In the genomic region with DNA sequence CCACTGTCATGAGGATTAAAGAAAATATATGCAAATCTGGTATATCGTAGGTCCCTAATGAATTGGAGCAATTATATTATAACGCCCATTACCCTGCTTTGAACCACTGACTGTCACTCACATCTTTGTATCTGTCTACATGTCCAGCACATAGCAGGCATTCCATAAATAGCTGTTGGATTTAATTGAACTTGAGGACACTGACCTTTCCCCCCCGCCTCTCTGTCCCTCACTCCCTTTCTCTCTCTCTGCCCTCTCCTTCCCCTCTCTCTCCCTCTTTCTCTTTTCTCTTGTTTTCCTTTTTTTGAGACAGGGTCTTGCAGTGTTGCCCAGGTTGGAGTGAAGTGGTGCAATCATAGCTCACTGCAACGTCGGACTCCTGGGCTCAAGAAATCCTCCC, we compare ENCODE assay signal across 25 cellular contexts.
"Had no signal": no experiment of that assay in that cellular context is flagged by ENCODE, and none has a peak within 500 bp of the region (broad histone marks: within the 10 kb centered on the region; RNA-seq: fewer than 3 reads in every experiment).

No MANE protein-coding gene starts in this region.

- H3K27me3 ChIP-seq: neural progenitor cell, ovary, stomach, thyroid gland, tibial nerve, upper lobe of left lung, vagina had no signal

- H3K9me3 ChIP-seq: ovary, psoas muscle, stomach, thoracic aorta, thyroid gland, tibial nerve, upper lobe of left lung, vagina had no signal

- H3K4me2 ChIP-seq: neural progenitor cell had no signal

- H3K36me3 ChIP-seq: neural progenitor cell, ovary, stomach, thoracic aorta, thyroid gland, tibial nerve, upper lobe of left lung, vagina had no signal

- DNase-seq: naive thymus-derived CD4-positive, alpha-beta T cell; natural killer cell; occipital lobe; ovary; posterior cingulate gyrus; psoas muscle; right cardiac atrium; small intestine; stimulated activated CD4-positive, alpha-beta T cell treated with anti-CD3 and anti-CD28 coated beads, Interleukin-15, amount 100 ng/mL, for 24 hours; stimulated activated CD4-positive, alpha-beta T cell treated with anti-CD3 and anti-CD28 coated beads, Interleukin-2, amount 100 ng/mL, for 24 hours; stimulated activated CD4-positive, alpha-beta T cell treated with anti-CD3 and anti-CD28 coated beads, Interleukin-2, amount 100 ng/mL, for 48 hours; stimulated activated CD4-positive, alpha-beta T cell treated with anti-CD3 and anti-CD28 coated beads, Interleukin-4, amount 100 ng/mL, for 24 hours; stimulated activated naive B cell treated with anti-CD40 and anti-IgM and Interleukin-4, amounts not matched to agents 10 μg/mL and 1 μg/mL and 100 μg/mL, for 72 hours; stimulated activated naive CD4-positive, alpha-beta T cell treated with Interleukin-2 at 50 U/mL for 16 hours; stomach; thyroid gland; upper lobe of left lung had no signal

- H2AFZ ChIP-seq: neural progenitor cell, parathyroid adenoma had no signal

- H3K27ac ChIP-seq: neural progenitor cell, ovary, parathyroid adenoma, psoas muscle, stomach, thoracic aorta, thyroid gland, tibial nerve, upper lobe of left lung, vagina had no signal

- ATAC-seq: naive thymus-derived CD4-positive, alpha-beta T cell; natural killer cell; psoas muscle; right cardiac atrium; sciatic nerve; stimulated activated effector memory CD8-positive, alpha-beta T cell treated with anti-CD3 and anti-CD28 coated beads, Interleukin-12 subunit alpha, Interleukin-12 subunit beta, amount 100 ng/mL, for 72 hours; stimulated activated naive B cell treated with anti-CD40 and anti-IgM and Interleukin-4, amounts not matched to agents 10 μg/mL and 1 μg/mL and 100 μg/mL, for 72 hours had no signal

- H3K79me2 ChIP-seq: parathyroid adenoma had no signal

- FAIRE-seq: small intestine, urothelium cell line had no signal

- H3K4me1 ChIP-seq: parathyroid adenoma, psoas muscle, stomach, thyroid gland, tibial nerve, upper lobe of left lung, vagina had no signal

- H3K4me3 ChIP-seq: neural progenitor cell, ovary, psoas muscle, stomach, thoracic aorta, thyroid gland, tibial nerve, upper lobe of left lung, vagina had no signal

- H3K9ac ChIP-seq: neural progenitor cell, parathyroid adenoma had no signal
